1 cellular context compared by ENCODE assay signal in genomic region chr16:80583466-80583865, GRCh38.
TF ChIP-seq lines count a peak whose summit lies in the region.

No MANE protein-coding gene starts in this region.

TF ChIP-seq in HepG2, 621 proteins besides CTCF, POLR2A, EP300 and RAD21 (continued from another document):
- TF ChIP-seq ZUFSP (CRISPR knock-in tag; IDR thresholded peaks at IDR 0.05; ENCODE audit: borderline replicate concordance) (no peak), ZNF652 (CRISPR knock-in tag; IDR thresholded peaks at IDR 0.05; ENCODE audit: borderline replicate concordance, low read depth) (no peak), ZNF260 (CRISPR knock-in tag; IDR thresholded peaks at IDR 0.05; ENCODE audit: borderline replicate concordance, low read depth) (no peak), ZSCAN25 (CRISPR knock-in tag; IDR thresholded peaks at IDR 0.05) (no peak), SMAD1 (CRISPR knock-in tag; IDR thresholded peaks at IDR 0.05; ENCODE audit: borderline replicate concordance, low read depth) (no peak), SNAI1 (CRISPR knock-in tag; IDR thresholded peaks at IDR 0.05; ENCODE audit: borderline replicate concordance) (no peak)
TF ChIP-seq in HepG2: peak in this region for 0.
